ENCODE assay signal across 25 cellular contexts in genomic region chr2:117885308-117885707, GRCh38.
"Had no signal": no experiment of that assay in that cellular context is flagged by ENCODE, and none has a peak within 500 bp of the region (broad histone marks: within the 10 kb centered on the region; RNA-seq: fewer than 3 reads in every experiment).

No MANE protein-coding gene starts in this region.

- H3K4me3 ChIP-seq: colonic mucosa, coronary artery, dorsolateral prefrontal cortex, esophagus muscularis mucosa, esophagus squamous epithelium, gastrocnemius medialis, gastroesophageal sphincter, heart left ventricle, heart right ventricle had no signal

- DNase-seq: colonic mucosa; cortex of kidney; dermis blood vessel endothelial cell; dorsolateral prefrontal cortex; effector CD4-positive, alpha-beta T cell; effector CD8-positive, alpha-beta T cell; effector memory CD4-positive, alpha-beta T cell; effector memory CD8-positive, alpha-beta T cell; endodermal cell; erythroblast; esophagus squamous epithelium; foreskin fibroblast; foreskin keratinocyte; foreskin melanocyte; gastrocnemius medialis; glutamatergic neuron; head of caudate nucleus; heart left ventricle; heart right ventricle had no signal

- ATAC-seq: effector memory CD8-positive, alpha-beta T cell; esophagus mucosa; foreskin keratinocyte; gastrocnemius medialis; gastroesophageal sphincter; heart left ventricle; heart right ventricle had no signal

- H3K27ac Mint-ChIP-seq: dendritic cell treated with granulocyte-macrophage colony-stimulating factor and Interleukin-4, amounts not matched to agents 40 ng/mL and 50 ng/mL, for 4 days; effector memory CD8-positive, alpha-beta T cell; endodermal cell had no signal

- H3K9me3 ChIP-seq: colonic mucosa, esophagus muscularis mucosa, esophagus squamous epithelium, gastrocnemius medialis, gastroesophageal sphincter had no signal

- H3K36me3 ChIP-seq: colonic mucosa, esophagus muscularis mucosa, esophagus squamous epithelium, gastrocnemius medialis, gastroesophageal sphincter, heart left ventricle, heart right ventricle had no signal

- H3K4me1 ChIP-seq: colonic mucosa, esophagus muscularis mucosa, esophagus squamous epithelium, foreskin keratinocyte, gastrocnemius medialis, gastroesophageal sphincter, heart left ventricle, heart right ventricle had no signal

- H3K27me3 Mint-ChIP-seq: dendritic cell treated with granulocyte-macrophage colony-stimulating factor and Interleukin-4, amounts not matched to agents 40 ng/mL and 50 ng/mL, for 4 days had no signal

- H3K4me3 Mint-ChIP-seq: dendritic cell treated with granulocyte-macrophage colony-stimulating factor and Interleukin-4, amounts not matched to agents 40 ng/mL and 50 ng/mL, for 4 days; effector memory CD8-positive, alpha-beta T cell; endodermal cell had no signal

- H3K27me3 ChIP-seq: colonic mucosa, esophagus muscularis mucosa, gastrocnemius medialis, gastroesophageal sphincter, heart left ventricle had no signal

- H3K27ac ChIP-seq: colonic mucosa, coronary artery, dorsolateral prefrontal cortex, epithelial cell of prostate, esophagus muscularis mucosa, esophagus squamous epithelium, foreskin keratinocyte, gastrocnemius medialis, gastroesophageal sphincter, heart left ventricle, heart right ventricle had no signal
